ENCODE assay signal across 12 cellular contexts in genomic region chr12:131056626-131057025, GRCh38.
"Had no signal": no experiment of that assay in that cellular context is flagged by ENCODE, and none has a peak within 500 bp of the region (broad histone marks: within the 10 kb centered on the region; RNA-seq: fewer than 3 reads in every experiment).

No MANE protein-coding gene starts in this region.

- H3K9me3 ChIP-seq: sigmoid colon, uterus had no signal

- H3K4me1 ChIP-seq: foreskin keratinocyte, uterus had no signal

- H3K27ac ChIP-seq: foreskin keratinocyte, sigmoid colon, skin epidermis, uterus had no signal

- ATAC-seq: foreskin keratinocyte; left colon; naive thymus-derived CD4-positive, alpha-beta T cell had no signal

- DNase-seq: effector memory CD4-positive, alpha-beta T cell; foreskin keratinocyte; immature natural killer cell; left colon; mesendoderm; naive thymus-derived CD4-positive, alpha-beta T cell; stimulated activated naive CD4-positive, alpha-beta T cell treated with Interleukin-2 at 50 U/mL for 16 hours had no signal

- H3K4me3 ChIP-seq: coronary artery, dorsolateral prefrontal cortex, sigmoid colon, skin epidermis, uterus had no signal

- H3K36me3 ChIP-seq: sigmoid colon, uterus had no signal
